Comparison of ENCODE assay signal across 22 cellular contexts in the genomic region with DNA sequence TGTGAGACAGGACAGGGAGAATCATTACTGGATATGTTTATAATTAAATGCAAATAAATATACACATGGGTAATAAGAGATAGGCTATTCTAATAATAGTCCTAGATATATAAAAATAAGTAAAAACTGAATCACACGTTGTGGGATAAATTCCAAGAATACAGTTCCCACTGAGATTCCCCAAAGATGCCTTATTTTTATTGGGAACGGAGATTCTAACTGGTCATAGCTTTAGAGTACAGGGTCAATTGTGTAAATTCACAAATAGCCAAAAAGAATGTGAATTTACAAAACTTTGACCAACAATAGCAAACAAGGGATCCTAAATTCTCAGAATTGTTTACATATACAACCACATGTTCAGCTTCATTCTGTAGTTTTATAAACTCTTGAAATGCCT.
DNase-seq lines count a peak whose midpoint lies in the region; TF ChIP-seq lines count a peak whose summit lies in the region.
"Had no signal": no experiment of that assay in that cellular context is flagged by ENCODE, and none has a peak within 500 bp of the region (broad histone marks: within the 10 kb centered on the region; RNA-seq: fewer than 3 reads in every experiment).

No MANE protein-coding gene starts in this region.

- no peak overlapping the region for H3K4me3 ChIP-seq in AG04450 (ENCODE audit: low read depth, low read length)
- no peak overlapping the region for H3K4me3 ChIP-seq in osteoblast (ENCODE audit: insufficient read depth, low read length)
- H3K4me3 ChIP-seq: A549; BLaER1 treated with 17β-estradiol and CSF1 and Interleukin-3, amounts not matched to agents 10 nM and 100 nM; GM23338 had no signal

- H3K27me3 ChIP-seq in AG04450 (ENCODE audit: control insufficient read depth, insufficient read depth, low read length) (no peaks in the 10 kb centered on the region), osteoblast (ENCODE audit: insufficient read depth, low read length) (no peaks in the 10 kb centered on the region)
- H3K27me3 ChIP-seq: BLaER1 treated with 17β-estradiol and CSF1 and Interleukin-3, amounts not matched to agents 10 nM and 100 nM had no signal

- no peaks in the 10 kb centered on the region for H3K9me3 Mint-ChIP-seq in HFFc6
- H3K9me3 Mint-ChIP-seq in activated naive CD8-positive, alpha-beta T cell treated with anti-CD3 and anti-CD28 coated beads for 36 hours = no peaks in the 10 kb centered on the region
- H3K9me3 Mint-ChIP-seq: GM23338, IgD-negative memory B cell had no signal

- POLR2A ChIA-PET in AG04450 (lab: Yijun Ruan, JAX) = interaction anchor here (1.0 kb wide), 1 partner anchor 39 kb away, joined by 4 read pairs; no protein-coding TSS in a partner anchor

- CTCF ChIA-PET in AG04450 (lab: Charles Lee) = interaction anchor here (2.2 kb wide), 1 partner anchor 113 kb away, joined by 14 read pairs; no protein-coding TSS in a partner anchor

- DNase-seq in AG04450 (ENCODE audit: low read depth, low spot score) (peak; percentile 13), HFFc6 (peak; percentile 2), fibroblast of gingiva (ENCODE audit: low read depth) (peak; percentile 44), osteoblast (ENCODE audit: insufficient read length, low spot score, missing footprints) (peak; percentile 80), NCI-H2081 (lab: John Stamatoyannopoulos, UW) (no peak), NOMO-1 treated with DMSO at 0.1 percent for 48 hours (lab: John Stamatoyannopoulos, UW; ENCODE audit: unreplicated experiment) (no peak), C1 segment of cervical spinal cord (lab: John Stamatoyannopoulos, UW) (no peak)
- no peak for DNase-seq in activated naive CD8-positive, alpha-beta T cell treated with anti-CD3 and anti-CD28 coated beads for 36 hours
- DNase-seq: CD4-positive, CD25-positive, alpha-beta regulatory T cell; CD8-positive, alpha-beta memory T cell; COR-L47; DMS 273 treated with DMSO at 0.1 percent for 48 hours; DMS53; DND-41; GDM1; H7 had no signal

- no peaks in the 10 kb centered on the region for H3K36me3 ChIP-seq in osteoblast (ENCODE audit: insufficient read depth, low read length)
- H3K36me3 ChIP-seq: BLaER1 treated with 17β-estradiol and CSF1 and Interleukin-3, amounts not matched to agents 10 nM and 100 nM had no signal

- H3K27ac Mint-ChIP-seq in HFFc6 = no peak overlapping the region
- H3K27ac Mint-ChIP-seq in activated naive CD8-positive, alpha-beta T cell treated with anti-CD3 and anti-CD28 coated beads for 36 hours = no peak overlapping the region
- H3K27ac Mint-ChIP-seq: B cell; CD4-positive, CD25-positive, alpha-beta regulatory T cell; CD8-positive, alpha-beta memory T cell; GM23338; IgD-negative memory B cell had no signal

- H3K4me1 ChIP-seq in osteoblast (ENCODE audit: insufficient read depth, low read length) = peaks cover 5% of the 10 kb centered on the region
- H3K4me1 ChIP-seq: A549; BLaER1 treated with 17β-estradiol and CSF1 and Interleukin-3, amounts not matched to agents 10 nM and 100 nM had no signal

- no peak overlapping the region for H3K27ac ChIP-seq in AG04450 (ENCODE audit: low read depth, low read length)
- no peak overlapping the region for H3K27ac ChIP-seq in osteoblast (ENCODE audit: low read depth, low read length)
- H3K27ac ChIP-seq: 22Rv1; A549; BLaER1 treated with 17β-estradiol and CSF1 and Interleukin-3, amounts not matched to agents 10 nM and 100 nM had no signal

- H3K27me3 Mint-ChIP-seq in HFFc6 (ENCODE audit: insufficient read depth) = peaks cover 30% of the 10 kb centered on the region
- peaks cover 18% of the 10 kb centered on the region for H3K27me3 Mint-ChIP-seq in activated naive CD8-positive, alpha-beta T cell treated with anti-CD3 and anti-CD28 coated beads for 36 hours

- H3K4me2 ChIP-seq in osteoblast (ENCODE audit: insufficient read depth, low read length) = no peak overlapping the region
- H3K4me2 ChIP-seq: A549; BLaER1 treated with 17β-estradiol and CSF1 and Interleukin-3, amounts not matched to agents 10 nM and 100 nM; GM23338 had no signal

- H2AFZ ChIP-seq in osteoblast (ENCODE audit: low read length) = no peak overlapping the region

- no peaks in the 10 kb centered on the region for H4K20me1 ChIP-seq in osteoblast (ENCODE audit: insufficient read depth, low read length)
- H4K20me1 ChIP-seq: BLaER1 treated with 17β-estradiol and CSF1 and Interleukin-3, amounts not matched to agents 10 nM and 100 nM had no signal

- H3K36me3 Mint-ChIP-seq in HFFc6 (ENCODE audit: low read depth) = no peaks in the 10 kb centered on the region
- H3K36me3 Mint-ChIP-seq in activated naive CD8-positive, alpha-beta T cell treated with anti-CD3 and anti-CD28 coated beads for 36 hours = no peaks in the 10 kb centered on the region
- H3K36me3 Mint-ChIP-seq: CD4-positive, CD25-positive, alpha-beta regulatory T cell; CD8-positive, alpha-beta memory T cell; IgD-negative memory B cell had no signal

- H3K79me2 ChIP-seq in osteoblast (ENCODE audit: insufficient read depth, low read length) = no peaks in the 10 kb centered on the region

- H3K4me3 Mint-ChIP-seq in HFFc6 = no peak overlapping the region
- H3K4me3 Mint-ChIP-seq in activated naive CD8-positive, alpha-beta T cell treated with anti-CD3 and anti-CD28 coated beads for 36 hours = no peak overlapping the region
- H3K4me3 Mint-ChIP-seq: B cell; CD4-positive, CD25-positive, alpha-beta regulatory T cell; CD8-positive, alpha-beta memory T cell; GM23338; IgD-negative memory B cell had no signal

- no peaks in the 10 kb centered on the region for H3K4me1 Mint-ChIP-seq in HFFc6 (ENCODE audit: low read depth)
- no peaks in the 10 kb centered on the region for H3K4me1 Mint-ChIP-seq in activated naive CD8-positive, alpha-beta T cell treated with anti-CD3 and anti-CD28 coated beads for 36 hours
- H3K4me1 Mint-ChIP-seq: B cell; CD4-positive, CD25-positive, alpha-beta regulatory T cell; IgD-negative memory B cell had no signal

- TF ChIP-seq CTCF in AG04450 (IDR thresholded peaks at IDR 0.05; ENCODE audit: low read depth, low read length) (no peak), HFFc6 (IDR thresholded peaks at IDR 0.05) (no peak), osteoblast (IDR thresholded peaks at IDR 0.05; ENCODE audit: extremely low read depth, low read depth, low read length) (no peak)

- H3K9me3 ChIP-seq in AG04450 (ENCODE audit: control insufficient read depth, insufficient read depth, low read length) (no peaks in the 10 kb centered on the region), osteoblast (ENCODE audit: low read depth, low read length) (no peaks in the 10 kb centered on the region)
- H3K9me3 ChIP-seq: A549 had no signal

Comparison
In these comparisons a context has a peak if more than half of its experiments do, and no peak if none do; other contexts are left out.
1. DNase-seq: peak in AG04450 (single experiment), HFFc6 (single experiment), fibroblast of gingiva (single experiment) and osteoblast (single experiment); none in NCI-H2081 (0 of 2), NOMO-1 treated with DMSO at 0.1 percent for 48 hours (single experiment), activated naive CD8-positive, alpha-beta T cell treated with anti-CD3 and anti-CD28 coated beads for 36 hours (single experiment) and C1 segment of cervical spinal cord (0 of 14).